Comparison of ENCODE assay signal across 8 cellular contexts in genomic region chr12:45215419-45216296, GRCh38. TPM values are rescaled to one million over a fixed set of nuclear protein-coding genes. Genes with fewer than 3 reads are reported as not detected.
DNase-seq lines count a peak whose midpoint lies in the region; ATAC-seq and TF ChIP-seq lines count a peak whose summit lies in the region.

Gene ANO6, plus strand, starts transcription at chr12:45216095. Its CDS starts 227 bp downstream, at chr12:45216322.

- H3K4me1 Mint-ChIP-seq in immature natural killer cell = peaks cover 39 to 53% of the 10 kb centered on the region in 2 donors

- no TSS peak for BruUV-seq in mammary epithelial cell (replicated peaks; lab: Mats Ljungman, UMichigan)

- DNase-seq in AG09309 (ENCODE audit: low read depth) = no peak
- peak; percentile 75 for DNase-seq in NCI-H2196 (lab: John Stamatoyannopoulos, UW; ENCODE audit: unreplicated experiment)
- DNase-seq in mammary epithelial cell = peak; percentile 88
- DNase-seq in immature natural killer cell = peak; percentile 69
- DNase-seq in stimulated activated CD4-positive, alpha-beta T cell treated with anti-CD3 and anti-CD28 coated beads, Interleukin-12 subunit alpha, Interleukin-12 subunit beta, amount 100 ng/mL, for 24 hours (ENCODE audit: low read depth in 2 of 2) = peak; percentile 71 to 75

- H3K36me3 Mint-ChIP-seq in immature natural killer cell = no peaks in the 10 kb centered on the region

- intact Hi-C loops in mammary epithelial cell (cut with micrococcal nuclease) = loop anchor here (1.0 to 5.0 kb wide), 8 partner anchors 20 to 512 kb away; partner anchors contain the start of gene ARID2

- H3K79me2 ChIP-seq in mammary epithelial cell (ENCODE audit: insufficient read depth, low read length) = peaks cover 68% of the 10 kb centered on the region

- peaks cover 0 to 5% (median 2%) of the 10 kb centered on the region in 3 donors for H3K27me3 Mint-ChIP-seq in immature natural killer cell (ENCODE audit: low read depth in 3 of 3)

- H3K9ac ChIP-seq in mammary epithelial cell (ENCODE audit: insufficient read depth, low read length) = peak within 1 kb of the TSS; percentile 90

- H4K20me1 ChIP-seq in mammary epithelial cell (ENCODE audit: insufficient read depth, low read length) = no peaks in the 10 kb centered on the region

- in situ Hi-C loops in mammary epithelial cell (cut with MboI; ENCODE audit: low sequenced_read_pairs in 2 of 2) = loop anchor here in 1 of 2 donors (25.0 kb wide), 1 partner anchor 522 kb away; the partner anchor contains the start of gene ARID2

- no peaks in the 10 kb centered on the region for H3K27me3 ChIP-seq in mammary epithelial cell (ENCODE audit: insufficient read depth, low read length)

- H3K4me1 ChIP-seq in mammary epithelial cell (ENCODE audit: insufficient read depth, low read length) = peaks cover 24% of the 10 kb centered on the region

- peak within 1 kb of the TSS; percentile 77 for H3K4me2 ChIP-seq in mammary epithelial cell (ENCODE audit: insufficient read depth, low read depth, low read length)

- H3K36me3 ChIP-seq in mammary epithelial cell (ENCODE audit: insufficient read depth, low read length) = no peaks in the 10 kb centered on the region

- H3K4me3 Mint-ChIP-seq in immature natural killer cell = peak within 1 kb of the TSS; percentile 91 to 99 (median 97)

- WGBS in mammary epithelial cell (ENCODE audit: low coverage, missing lambda C conversion rate) = under 1% methylated on average over 40 of the region's 70 CpGs

- H3K27ac Mint-ChIP-seq in immature natural killer cell = peak within 1 kb of the TSS; percentile 90 to 94 (median 92)

- dilution Hi-C loops in mammary epithelial cell (cut with HindIII; ENCODE audit: low sequenced_read_pairs) = no loop called here

- CTCF ChIA-PET in mammary epithelial cell (lab: Charles Lee; ENCODE audit: low non-redundant PET) = interaction anchor here (0.7 kb wide), 1 partner anchor 175 kb away, joined by 9 read pairs; no protein-coding TSS in a partner anchor

- H3K4me3 ChIP-seq in AG09309 (ENCODE audit: control insufficient read depth, low read depth, low read length) = peak within 1 kb of the TSS; percentile 75
- H3K4me3 ChIP-seq in WI38 (ENCODE audit: low read depth, low read length) = peak within 1 kb of the TSS; percentile 90
- H3K4me3 ChIP-seq in mammary epithelial cell (replicated peaks in 1 of 3; ENCODE audit: insufficient read depth in 1 of 3, low read depth in 2 of 3, low read length in 3 of 3) = peak within 1 kb of the TSS; percentile 65 to 88 (median 77)

- H2AFZ ChIP-seq in mammary epithelial cell (ENCODE audit: low read depth, low read length) = peak within 1 kb of the TSS; percentile 87

- H3K9me3 Mint-ChIP-seq in immature natural killer cell = no peaks in the 10 kb centered on the region

- peak; percentile 30 for TF ChIP-seq CTCF in AG09309 (IDR thresholded peaks at IDR 0.05; ENCODE audit: control insufficient read depth, insufficient read depth, low read depth, low read length, missing control alignments)
- TF ChIP-seq CTCF in WI38 (IDR thresholded peaks at IDR 0.05; ENCODE audit: low read depth, low read length) = no peak
- TF ChIP-seq CTCF in mammary epithelial cell (conservative IDR thresholded peaks at IDR 0.05 in 1 of 2, IDR thresholded peaks at IDR 0.05 in 1 of 2; ENCODE audit: extremely low read depth in 1 of 2, insufficient read depth in 1 of 2, low read depth in 1 of 2, low read length in 2 of 2) = peak in 1 of 2 donors; percentile 38

- ATAC-seq in GM18907 (IDR thresholded peaks at IDR 0.05; ENCODE audit: unreplicated experiment) (peak; percentile 77), HG03139 (IDR thresholded peaks at IDR 0.05; ENCODE audit: unreplicated experiment) (peak; percentile 61)

- peak within 1 kb of the TSS; percentile 89 for H3K27ac ChIP-seq in mammary epithelial cell (ENCODE audit: insufficient read depth, low read depth, low read length)

- H3K9me3 ChIP-seq in mammary epithelial cell (replicated peaks; ENCODE audit: insufficient read depth, low read length) = no peaks in the 10 kb centered on the region

RNA-seq across cellular contexts. Expression of gene ANO6, which starts in this region (rescaled TPM):
- 10 to 100 TPM; 57.0 to 77.5 TPM for total RNA-seq in mammary epithelial cell
- polyA plus RNA-seq in mammary epithelial cell (29.4 TPM), immature natural killer cell (10 to 100 TPM; 17.9 to 30.7 (median 27.7) TPM)
- 60.1 TPM for polyA minus RNA-seq in mammary epithelial cell
